Comparison of ENCODE assay signal across 8 cellular contexts in the genomic region with DNA sequence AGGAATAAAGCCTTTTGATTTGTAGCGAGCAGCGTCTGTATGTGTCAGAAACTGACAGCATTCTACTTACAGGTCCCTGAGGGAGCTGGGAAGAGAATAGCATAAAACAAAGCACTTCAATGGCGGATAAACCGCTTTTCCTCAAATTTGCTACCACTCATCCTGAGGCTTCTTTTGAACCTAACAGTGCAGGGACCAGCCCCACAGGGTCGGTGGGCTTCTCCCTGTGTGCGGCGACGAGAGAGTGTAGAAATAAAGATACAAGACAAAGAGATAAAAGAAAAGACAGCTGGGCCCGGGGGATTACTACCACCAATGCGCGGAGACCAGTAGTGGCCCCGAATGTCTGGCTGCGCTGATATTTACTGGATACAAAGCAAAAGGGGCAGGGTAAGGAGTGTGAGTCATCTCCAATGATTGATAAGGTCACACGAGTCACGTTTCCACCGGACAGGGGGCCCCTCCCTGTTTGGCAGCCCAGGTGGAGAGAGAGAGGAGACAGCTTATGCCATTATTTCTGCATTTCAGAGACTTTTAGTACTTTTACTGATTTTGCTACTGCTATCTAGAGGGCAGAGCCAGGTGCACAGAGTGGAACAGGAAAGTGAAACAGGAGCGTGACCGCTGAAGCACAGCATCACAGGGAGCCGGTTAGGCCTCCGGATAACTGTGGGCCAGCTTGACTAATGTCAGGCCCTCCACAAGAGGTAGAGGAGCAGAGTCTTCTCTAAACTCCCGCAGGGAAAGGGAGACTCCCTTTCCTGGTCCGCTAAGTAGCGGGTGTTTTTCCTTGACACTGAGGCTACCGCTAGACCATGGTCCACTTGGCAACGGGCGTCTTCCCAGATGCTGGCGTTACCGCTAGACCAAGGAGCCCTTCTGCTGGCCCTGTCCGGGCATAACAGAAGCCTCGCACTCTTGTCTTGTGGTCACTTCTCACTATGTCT. TPM values are rescaled to one million over a fixed set of nuclear protein-coding genes. Genes with fewer than 3 reads are reported as not detected.
DNase-seq lines count a peak whose midpoint lies in the region; ATAC-seq, FAIRE-seq and TF ChIP-seq lines count a peak whose summit lies in the region.
"Not testable (repeated sequence)": the region's sequence is repeated elsewhere in the genome, so short reads cannot be mapped to it uniquely, and the experiment has no call there.

No MANE protein-coding gene starts in this region.

- CTCF ChIA-PET in PC-3 (lab: Charles Lee); K562 (lab: Yijun Ruan, JAX; ENCODE audit: low intra/inter-chr PET ratio): not testable (repeated sequence)

- H3K4me3 ChIP-seq in PC-3 (ENCODE audit: low read length) (peak overlapping the region; percentile 100), K562 (peak overlapping the region; percentile 87), fibroblast of the aortic adventitia (ENCODE audit: low read depth, low read length) (peak overlapping the region; percentile 100)
- H3K4me3 ChIP-seq in mucosa of stomach (ENCODE audit: low read length), result not testable (repeated sequence)

- TF ChIP-seq POLR2A in GM12892 (IDR thresholded peaks at IDR 0.05; ENCODE audit: low read depth, low read length) (peak; percentile 65; the same call in 1 of the 2 replicates), K562 (conservative IDR thresholded peaks at IDR 0.05) (peak; percentile 75)

- 9% methylated on average over 30 of the region's 30 CpGs for WGBS in K562 (ENCODE audit: insufficient coverage, low coverage, missing lambda C conversion rate)

- peaks cover 41% of the 10 kb centered on the region for H3K79me2 ChIP-seq in PC-3 (ENCODE audit: low read length)
- peaks cover 56% of the 10 kb centered on the region for H3K79me2 ChIP-seq in K562 (ENCODE audit: control insufficient read depth, insufficient read depth, low read length)

- peak in 1 of 2 experiments; percentile 16; a peak in 1 of 4 replicates for TF ChIP-seq RAD21 in K562 (CRISPR knock-in tag; conservative IDR thresholded peaks at IDR 0.05 in 1 of 2, IDR thresholded peaks at IDR 0.05 in 1 of 2)

- peaks cover 31% of the 10 kb centered on the region for H4K20me1 ChIP-seq in PC-3 (ENCODE audit: low read length)
- peaks cover 37% of the 10 kb centered on the region for H4K20me1 ChIP-seq in K562 (replicated peaks; ENCODE audit: control insufficient read depth, insufficient read depth, low read length)

- DNase-seq in A172 (ENCODE audit: low spot score), result peak; percentile 52
- DNase-seq in GM12892 (ENCODE audit: insufficient read length), result not testable (repeated sequence)
- DNase-seq in PC-3, result peak; percentile 42
- peak; percentile 42 for DNase-seq in activated CD4-positive, alpha-beta T cell treated with anti-CD3 and anti-CD28 coated beads, Interleukin-2, amount 50 U/mL, for 1 hour
- peak in 2 of 4 experiments; percentile 24 to 92 for DNase-seq in K562 (ENCODE audit: extremely low read depth in 1 of 4, low spot score in 3 of 4)
- peak; percentile 48 for DNase-seq in fibroblast of the aortic adventitia (ENCODE audit: low read depth)
- peak; percentile 67 for DNase-seq in stimulated activated CD4-positive, alpha-beta T cell treated with anti-CD3 and anti-CD28 coated beads, Interleukin-1b, Interleukin-23, amount 100 ng/mL, for 48 hours

- POLR2A ChIA-PET in PC-3 (lab: Charles Lee; ENCODE audit: unreplicated experiment), result not testable (repeated sequence)
- POLR2A ChIA-PET in K562 (lab: Yijun Ruan, JAX), result interaction anchor here (0.6 to 12.2 kb wide), 35 partner anchors 9 to 1266 kb away, joined by 3 to 439 read pairs (median 6); a partner anchor contains a TSS

- peak; percentile 76; the same call in 1 of the 2 replicates for TF ChIP-seq EP300 in K562 (IDR thresholded peaks at IDR 0.05; ENCODE audit: low read length)

- H3K4me1 ChIP-seq in PC-3 (ENCODE audit: insufficient read depth, low read length), result peaks cover 15% of the 10 kb centered on the region
- peaks cover 25 to 47% of the 10 kb centered on the region in 2 experiments for H3K4me1 ChIP-seq in K562 (replicated peaks in 1 of 2; ENCODE audit: control insufficient read depth in 2 of 2, insufficient read depth in 2 of 2, low read length in 2 of 2)
- peaks cover 64% of the 10 kb centered on the region for H3K4me1 ChIP-seq in mucosa of stomach (ENCODE audit: control insufficient read depth, insufficient read depth, low read length)

- H3K4me2 ChIP-seq in PC-3 (ENCODE audit: low read length) (peak overlapping the region; percentile 100), K562 (ENCODE audit: insufficient read depth, low read length) (peak overlapping the region; percentile 95)

- H3K36me3 ChIP-seq in PC-3 (ENCODE audit: low read depth, low read length), result peaks cover 26% of the 10 kb centered on the region
- peaks cover 42% of the 10 kb centered on the region for H3K36me3 ChIP-seq in K562 (ENCODE audit: control insufficient read depth, insufficient read depth, low read length)
- peaks cover 20% of the 10 kb centered on the region for H3K36me3 ChIP-seq in mucosa of stomach (ENCODE audit: control insufficient read depth, insufficient read depth, low read length)

- peak; percentile 14 for FAIRE-seq in GM12892 (lab: Jason Lieb, UNC)
- FAIRE-seq in K562 (lab: Jason Lieb, UNC), result peak; percentile 83

- in situ Hi-C loops in K562 (cut with MboI), result loop anchor here (10.0 kb wide), 1 partner anchor 88 kb away; a partner anchor contains a TSS

- H3K9ac ChIP-seq in PC-3 (ENCODE audit: low read length) (peak overlapping the region; percentile 89), K562 (ENCODE audit: insufficient read depth in 1 of 2, low read depth in 2 of 2, low read length in 2 of 2) (peak overlapping the region; percentile 91 to 92), mucosa of stomach (ENCODE audit: low read length) (peak overlapping the region; percentile 100)

- not testable (repeated sequence) for H3K27me3 ChIP-seq in PC-3 (ENCODE audit: low read length); K562 (ENCODE audit: control insufficient read depth in 2 of 2, insufficient read depth in 2 of 2, low read length in 2 of 2); mucosa of stomach (ENCODE audit: control insufficient read depth, insufficient read depth, low read length)

- TSS peak; percentile 65 for BruUV-seq in PC-3 (replicated peaks; lab: Mats Ljungman, UMichigan)
- BruUV-seq in K562 (replicated peaks; lab: Mats Ljungman, UMichigan), result TSS peak; percentile 93

- H3K9me3 ChIP-seq in PC-3 (ENCODE audit: low read length); K562 (replicated peaks; ENCODE audit: control insufficient read depth, insufficient read depth, low read depth, low read length); mucosa of stomach (ENCODE audit: control insufficient read depth, low read length): not testable (repeated sequence)

- H3K27ac ChIP-seq in PC-3 (ENCODE audit: low read length) (peak overlapping the region; percentile 95), K562 (ENCODE audit: extremely low read depth, low read depth, low read length) (peak overlapping the region; percentile 94)

- H3K9me1 ChIP-seq in K562 (ENCODE audit: control insufficient read depth, insufficient read depth, low read length), result not testable (repeated sequence)

- not testable (repeated sequence) for H3F3A ChIP-seq in PC-3 (ENCODE audit: low read length, unreplicated experiment)

- not testable (repeated sequence) for H3K9me2 ChIP-seq in PC-3 (replicated peaks; ENCODE audit: low read length)

- ATAC-seq in PC-3, result not testable (repeated sequence)
- peak; percentile 6 for ATAC-seq in K562

- not testable (repeated sequence) for H2AFZ ChIP-seq in PC-3 (ENCODE audit: low read length); K562 (ENCODE audit: low read depth, low read length)

- intact Hi-C loops in PC-3 (cut with micrococcal nuclease); K562 (cut with micrococcal nuclease): not testable (repeated sequence)

- not testable (repeated sequence) for TF ChIP-seq CTCF in PC-3 (conservative IDR thresholded peaks at IDR 0.05; ENCODE audit: low read depth, low read length); K562 (IDR thresholded peaks at IDR 0.05 in 2 of 3, conservative IDR thresholded peaks at IDR 0.05 in 1 of 3; ENCODE audit: insufficient read depth in 2 of 3, low read depth in 1 of 3, low read length in 3 of 3); fibroblast of the aortic adventitia (IDR thresholded peaks at IDR 0.05; ENCODE audit: insufficient read depth, low read length)

RNA-seq across cellular contexts. Expression of a gene that starts 4.1 kb away (rescaled TPM):
- total RNA-seq in A172 (2014; rRNA removed; shearing (Covaris generic)), result 20.8 and 34.8 TPM in 2 replicates
- polyA plus RNA-seq in GM12892 (2012; ENCODE audit: missing spikeins), result 69.7 TPM
- total RNA-seq in PC-3 (2014; rRNA removed) (78.0 and 105 TPM in 2 replicates), K562 (2014; rRNA removed) (59.1 and 87.0 TPM in 2 replicates), K562 (2014; rRNA removed; fragmentation: Illumina TruSeq; extraction: Trizol) (37.8 and 44.0 TPM in 2 replicates), K562 (2015; rRNA removed; fragmentation: Illumina TruSeq; extraction: Trizol) (34.8 and 35.5 TPM in 2 replicates), K562 (2021) (64.8 and 67.4 TPM in 2 replicates), fibroblast of the aortic adventitia (ENCODE audit: low replicate concordance) (45.8 and 53.6 TPM in 2 replicates)
- total RNA-seq in K562 (2011; cell fraction: chromatin; rRNA removed; ENCODE audit: low replicate concordance), result 91.7 and 166 TPM in 2 replicates
- 117 and 129 TPM in 2 replicates for total RNA-seq in K562 (2011; cell fraction: nucleolus; rRNA removed)
- total RNA-seq in K562 (2011; cell fraction: nucleoplasm; rRNA removed), result 102 and 128 TPM in 2 replicates
- polyA plus RNA-seq in K562 (2011; rRNA removed) (38.1 and 60.9 TPM in 2 replicates), K562 (2014; fragmentation: Illumina TruSeq; extraction: Trizol) (67.6 and 73.7 TPM in 2 replicates), K562 (2014; fragmentation: Nextera tagmentation; extraction: Ambion mirVana) (1 to 10 TPM in 1 of 2 experiments, under 1 TPM in 1; 0.42 to 1.3 TPM), K562 (2014; rRNA removed) (55.7 and 77.6 TPM in 2 replicates)
- 32.7 and 34.1 TPM in 2 replicates for polyA plus RNA-seq in K562 (2011; cell fraction: cytosol; rRNA removed)
- polyA plus RNA-seq in K562 (2011; cell fraction: nucleus; rRNA removed), result 82.3 and 88.1 TPM in 2 replicates
- 62.3 and 136 TPM in 2 replicates for polyA plus RNA-seq in K562 (2012)
- 26.6 and 38.8 TPM in 2 replicates for polyA minus RNA-seq in K562 (2011; rRNA and poly(A)+ RNA removed)
- polyA minus RNA-seq in K562 (2011; cell fraction: cytosol; rRNA and poly(A)+ RNA removed), result 24.1 and 29.0 TPM in 2 replicates
- polyA minus RNA-seq in K562 (2011; cell fraction: nucleus; rRNA and poly(A)+ RNA removed), result 33.5 and 61.9 TPM in 2 replicates

RNA-seq across cellular contexts. Expression of a gene that starts 7.9 kb away (rescaled TPM):
- 1.9 and 6.9 TPM in 2 replicates for total RNA-seq in A172 (2014; rRNA removed; shearing (Covaris generic))
- 2.3 TPM for polyA plus RNA-seq in GM12892 (2012; ENCODE audit: missing spikeins)
- total RNA-seq in PC-3 (2014; rRNA removed), result 0.63 and 1.2 TPM in 2 replicates
- 22.1 and 56.7 TPM in 2 replicates for total RNA-seq in K562 (2011; cell fraction: chromatin; rRNA removed; ENCODE audit: low replicate concordance)
- 27.5 and 39.4 TPM in 2 replicates for total RNA-seq in K562 (2011; cell fraction: nucleolus; rRNA removed)
- 22.7 and 27.9 TPM in 2 replicates for total RNA-seq in K562 (2011; cell fraction: nucleoplasm; rRNA removed)
- total RNA-seq in K562 (2014; rRNA removed), result 17.0 and 20.1 TPM in 2 replicates
- total RNA-seq in K562 (2014; rRNA removed; fragmentation: Illumina TruSeq; extraction: Trizol), result 3.3 and 4.4 TPM in 2 replicates
- total RNA-seq in K562 (2015; rRNA removed; fragmentation: Illumina TruSeq; extraction: Trizol), result 5.2 and 5.6 TPM in 2 replicates
- 27.2 and 30.8 TPM in 2 replicates for total RNA-seq in K562 (2021)
- 13.4 and 25.1 TPM in 2 replicates for polyA plus RNA-seq in K562 (2011; rRNA removed)
- 20.5 and 26.0 TPM in 2 replicates for polyA plus RNA-seq in K562 (2011; cell fraction: cytosol; rRNA removed)
- polyA plus RNA-seq in K562 (2011; cell fraction: nucleus; rRNA removed), result 33.6 and 37.4 TPM in 2 replicates
- polyA plus RNA-seq in K562 (2012), result 17.0 and 29.2 TPM in 2 replicates
- polyA plus RNA-seq in K562 (2014; fragmentation: Illumina TruSeq; extraction: Trizol), result 11.4 and 18.4 TPM in 2 replicates
- polyA plus RNA-seq in K562 (2014; fragmentation: Nextera tagmentation; extraction: Ambion mirVana), result under 1 TPM; 0.07 to 0.31 TPM
- 22.0 and 23.5 TPM in 2 replicates for polyA plus RNA-seq in K562 (2014; rRNA removed)
- polyA minus RNA-seq in K562 (2011; rRNA and poly(A)+ RNA removed), result 2.8 and 3.5 TPM in 2 replicates
- polyA minus RNA-seq in K562 (2011; cell fraction: cytosol; rRNA and poly(A)+ RNA removed), result 10.6 and 15.0 TPM in 2 replicates
- 8.1 and 13.7 TPM in 2 replicates for polyA minus RNA-seq in K562 (2011; cell fraction: nucleus; rRNA and poly(A)+ RNA removed)
- 28.9 and 44.0 TPM in 2 replicates for total RNA-seq in fibroblast of the aortic adventitia (ENCODE audit: low replicate concordance)

RNA-seq across cellular contexts. Expression of a gene that starts 22.2 kb away (rescaled TPM):
- not detected in 2 replicates for total RNA-seq in A172 (2014; rRNA removed; shearing (Covaris generic))
- 3.1 TPM for polyA plus RNA-seq in GM12892 (2012; ENCODE audit: missing spikeins)
- total RNA-seq in PC-3 (2014; rRNA removed) (not detected in 2 replicates), K562 (2014; rRNA removed) (0.05 TPM in 1 of 2 replicates, not detected in the other), K562 (2014; rRNA removed; fragmentation: Illumina TruSeq; extraction: Trizol) (0.07 TPM in 1 of 2 replicates, not detected in the other), K562 (2015; rRNA removed; fragmentation: Illumina TruSeq; extraction: Trizol) (0.11 TPM in 2 replicates), K562 (2021) (0.89 and 1.5 TPM in 2 replicates), fibroblast of the aortic adventitia (ENCODE audit: low replicate concordance) (0.54 TPM in 1 of 2 replicates, not detected in the other)
- total RNA-seq in K562 (2011; cell fraction: chromatin; rRNA removed; ENCODE audit: low replicate concordance), result 0.46 and 1.5 TPM in 2 replicates
- total RNA-seq in K562 (2011; cell fraction: nucleolus; rRNA removed), result 1.2 and 1.7 TPM in 2 replicates
- total RNA-seq in K562 (2011; cell fraction: nucleoplasm; rRNA removed), result 0.53 and 2.4 TPM in 2 replicates
- polyA plus RNA-seq in K562 (2011; rRNA removed) (0.25 and 1.4 TPM in 2 replicates), K562 (2014; fragmentation: Illumina TruSeq; extraction: Trizol) (0.15 and 0.19 TPM in 2 replicates), K562 (2014; fragmentation: Nextera tagmentation; extraction: Ambion mirVana) (under 1 TPM in 1 of 2 experiments, not detected in 1; 0.18 TPM), K562 (2014; rRNA removed) (0.38 and 1.1 TPM in 2 replicates)
- 0.49 and 1.2 TPM in 2 replicates for polyA plus RNA-seq in K562 (2011; cell fraction: cytosol; rRNA removed)
- 0.37 and 2.6 TPM in 2 replicates for polyA plus RNA-seq in K562 (2011; cell fraction: nucleus; rRNA removed)
- 0.53 and 0.68 TPM in 2 replicates for polyA plus RNA-seq in K562 (2012)
- polyA minus RNA-seq in K562 (2011; rRNA and poly(A)+ RNA removed), result 0.53 and 0.90 TPM in 2 replicates
- polyA minus RNA-seq in K562 (2011; cell fraction: cytosol; rRNA and poly(A)+ RNA removed), result 2.3 TPM in 1 of 2 replicates, not detected in the other
- polyA minus RNA-seq in K562 (2011; cell fraction: nucleus; rRNA and poly(A)+ RNA removed), result 0.78 TPM in 1 of 2 replicates, not detected in the other

RNA-seq across cellular contexts. Expression of a gene that starts 23.8 kb away (rescaled TPM):
- total RNA-seq in A172 (2014; rRNA removed; shearing (Covaris generic)), result 91.4 and 104 TPM in 2 replicates
- 41.6 TPM for polyA plus RNA-seq in GM12892 (2012; ENCODE audit: missing spikeins)
- total RNA-seq in PC-3 (2014; rRNA removed) (137 and 138 TPM in 2 replicates), K562 (2014; rRNA removed) (102 and 111 TPM in 2 replicates), K562 (2014; rRNA removed; fragmentation: Illumina TruSeq; extraction: Trizol) (25.5 and 42.5 TPM in 2 replicates), K562 (2015; rRNA removed; fragmentation: Illumina TruSeq; extraction: Trizol) (71.7 and 82.4 TPM in 2 replicates), K562 (2021) (138 and 153 TPM in 2 replicates), fibroblast of the aortic adventitia (ENCODE audit: low replicate concordance) (267 and 932 TPM in 2 replicates)
- total RNA-seq in K562 (2011; cell fraction: chromatin; rRNA removed; ENCODE audit: low replicate concordance), result 137 and 349 TPM in 2 replicates
- 313 and 352 TPM in 2 replicates for total RNA-seq in K562 (2011; cell fraction: nucleolus; rRNA removed)
- 274 and 285 TPM in 2 replicates for total RNA-seq in K562 (2011; cell fraction: nucleoplasm; rRNA removed)
- polyA plus RNA-seq in K562 (2011; rRNA removed) (59.3 and 117 TPM in 2 replicates), K562 (2014; fragmentation: Illumina TruSeq; extraction: Trizol) (87.6 and 141 TPM in 2 replicates), K562 (2014; fragmentation: Nextera tagmentation; extraction: Ambion mirVana) (1 to 10 TPM; 3.1 to 5.3 TPM), K562 (2014; rRNA removed) (133 and 139 TPM in 2 replicates)
- 120 and 173 TPM in 2 replicates for polyA plus RNA-seq in K562 (2011; cell fraction: cytosol; rRNA removed)
- polyA plus RNA-seq in K562 (2011; cell fraction: nucleus; rRNA removed), result 155 and 191 TPM in 2 replicates
- polyA plus RNA-seq in K562 (2012), result 146 and 236 TPM in 2 replicates
- polyA minus RNA-seq in K562 (2011; rRNA and poly(A)+ RNA removed), result 33.7 and 41.4 TPM in 2 replicates
- polyA minus RNA-seq in K562 (2011; cell fraction: cytosol; rRNA and poly(A)+ RNA removed), result 54.1 and 89.7 TPM in 2 replicates
- 35.5 and 49.4 TPM in 2 replicates for polyA minus RNA-seq in K562 (2011; cell fraction: nucleus; rRNA and poly(A)+ RNA removed)

RNA-seq across cellular contexts. Expression of a gene that starts 40.0 kb away (rescaled TPM):
- total RNA-seq in A172 (2014; rRNA removed; shearing (Covaris generic)), result 9.9 and 14.6 TPM in 2 replicates
- 6.3 TPM for polyA plus RNA-seq in GM12892 (2012; ENCODE audit: missing spikeins)
- 15.0 and 15.4 TPM in 2 replicates for total RNA-seq in PC-3 (2014; rRNA removed)
- 0.70 and 1.7 TPM in 2 replicates for total RNA-seq in K562 (2011; cell fraction: chromatin; rRNA removed; ENCODE audit: low replicate concordance)
- total RNA-seq in K562 (2011; cell fraction: nucleolus; rRNA removed), result 0.50 and 1.1 TPM in 2 replicates
- total RNA-seq in K562 (2011; cell fraction: nucleoplasm; rRNA removed), result 0.53 and 0.88 TPM in 2 replicates
- total RNA-seq in K562 (2014; rRNA removed), result 0.20 TPM in 1 of 2 replicates, not detected in the other
- total RNA-seq in K562 (2014; rRNA removed; fragmentation: Illumina TruSeq; extraction: Trizol), result not detected in 2 replicates
- not detected in 2 replicates for total RNA-seq in K562 (2015; rRNA removed; fragmentation: Illumina TruSeq; extraction: Trizol)
- 0.16 TPM in 1 of 2 replicates, not detected in the other for total RNA-seq in K562 (2021)
- 0.20 TPM in 1 of 2 replicates, not detected in the other for polyA plus RNA-seq in K562 (2011; rRNA removed)
- 0.19 and 0.22 TPM in 2 replicates for polyA plus RNA-seq in K562 (2011; cell fraction: cytosol; rRNA removed)
- polyA plus RNA-seq in K562 (2011; cell fraction: nucleus; rRNA removed), result 0.60 and 1.2 TPM in 2 replicates
- polyA plus RNA-seq in K562 (2012), result 0.21 and 1.0 TPM in 2 replicates
- polyA plus RNA-seq in K562 (2014; fragmentation: Illumina TruSeq; extraction: Trizol), result not detected in 2 replicates
- polyA plus RNA-seq in K562 (2014; fragmentation: Nextera tagmentation; extraction: Ambion mirVana), result not detected
- not detected in 2 replicates for polyA plus RNA-seq in K562 (2014; rRNA removed)
- not detected in 2 replicates for polyA minus RNA-seq in K562 (2011; rRNA and poly(A)+ RNA removed)
- not detected in 2 replicates for polyA minus RNA-seq in K562 (2011; cell fraction: cytosol; rRNA and poly(A)+ RNA removed)
- not detected in 2 replicates for polyA minus RNA-seq in K562 (2011; cell fraction: nucleus; rRNA and poly(A)+ RNA removed)
- 3.6 and 25.5 TPM in 2 replicates for total RNA-seq in fibroblast of the aortic adventitia (ENCODE audit: low replicate concordance)
